24 cellular contexts compared by ENCODE assay signal in genomic region chr13:94115054-94115453, GRCh38.
DNase-seq lines count a peak whose midpoint lies in the region; ATAC-seq and TF ChIP-seq lines count a peak whose summit lies in the region.
"Had no signal": no experiment of that assay in that cellular context is flagged by ENCODE, and none has a peak within 500 bp of the region (broad histone marks: within the 10 kb centered on the region; RNA-seq: fewer than 3 reads in every experiment).

No MANE protein-coding gene starts in this region.

- H2BK120ac ChIP-seq in neuronal stem cell (ENCODE audit: low read depth, low read length): no peak overlapping the region

- peaks cover 0 to 4% of the 10 kb centered on the region in 2 donors for H3K4me1 ChIP-seq in neuronal stem cell (ENCODE audit: control insufficient read depth in 2 of 2, insufficient read depth in 1 of 2, low read depth in 1 of 2, low read length in 2 of 2)
- H3K4me1 ChIP-seq: A549, adrenal gland, gastrocnemius medialis, SJSA1, suprapubic skin had no signal

- H3K36me3 ChIP-seq in neuronal stem cell (replicated peaks in 1 of 2; ENCODE audit: control insufficient read depth in 2 of 2, insufficient read depth in 2 of 2, low read length in 2 of 2): no peaks in the 10 kb centered on the region
- H3K36me3 ChIP-seq: adrenal gland, gastrocnemius medialis, SJSA1, suprapubic skin had no signal

- H3K4me3 ChIP-seq in Jurkat, Clone E6-1 (ENCODE audit: low read length): no peak overlapping the region
- H3K4me3 ChIP-seq in astrocyte of the spinal cord (ENCODE audit: low read depth, low read length): no peak overlapping the region
- no peak overlapping the region for H3K4me3 ChIP-seq in neuronal stem cell (ENCODE audit: low read length in 2 of 2)
- H3K4me3 ChIP-seq: A549, adrenal gland, gastrocnemius medialis, SJSA1, suprapubic skin had no signal

- no CpG with 5 or more reads among the region's 1 CpG for WGBS in neuronal stem cell (ENCODE audit: extremely low coverage in 2 of 2, insufficient read length in 2 of 2, insufficient replicate concordance in 1 of 2), 2 donors

- H4K91ac ChIP-seq in neuronal stem cell (ENCODE audit: low read depth, low read length, poor library complexity): no peak overlapping the region

- no peak overlapping the region for H2BK12ac ChIP-seq in neuronal stem cell (ENCODE audit: low read length)

- DNase-seq in NCI-H1417 (lab: John Stamatoyannopoulos, UW) (peak in 2 of 3 experiments; percentile 30 to 90), NCI-H1417 treated with DMSO at 0.1 percent for 48 hours (lab: John Stamatoyannopoulos, UW) (no peak), astrocyte of the spinal cord (ENCODE audit: low read depth, low spot score) (no peak), neuronal stem cell (ENCODE audit: low spot score) (no peak), cardiac septum (ENCODE audit: low spot score) (no peak)
- peak; percentile 5 for DNase-seq in Jurkat, Clone E6-1 (ENCODE audit: low read depth, low spot score)
- DNase-seq: activated CD4-positive, alpha-beta T cell treated with anti-CD3 and anti-CD28 coated beads, Interleukin-2, amount 50 U/mL, for 4 hours; activated gamma-delta T cell treated with Interleukin-2 at 50 U/mL for 16 hours; adrenal gland; C1 segment of cervical spinal cord; dermis blood vessel endothelial cell; gastrocnemius medialis; HCEC 1CT; NCI-H146; posterior cingulate gyrus; T-helper 17 cell had no signal

- no peak overlapping the region for H3K18ac ChIP-seq in neuronal stem cell (ENCODE audit: low read length)

- ATAC-seq in GM18909 (IDR thresholded peaks at IDR 0.05; ENCODE audit: poor library complexity, unreplicated experiment): no peak
- ATAC-seq in GM19455 (IDR thresholded peaks at IDR 0.05; ENCODE audit: unreplicated experiment): no peak
- ATAC-seq: A549; gastrocnemius medialis; natural killer cell treated with Interleukin-12 subunit alpha and Interleukin-12 subunit beta and Interleukin-15 and Interleukin-18, amount 100 ng/mL, for 72 hours; Panc1; stimulated activated effector memory CD8-positive, alpha-beta T cell treated with anti-CD3 and anti-CD28 coated beads, Interleukin-12 subunit alpha, Interleukin-12 subunit beta, amount 100 ng/mL, for 72 hours; T-helper 17 cell had no signal

- H3K14ac ChIP-seq in neuronal stem cell (ENCODE audit: low read length): no peak overlapping the region

- TF ChIP-seq CTCF in astrocyte of the spinal cord (IDR thresholded peaks at IDR 0.05; ENCODE audit: low read depth, low read length): peak; percentile 8

- H2BK15ac ChIP-seq in neuronal stem cell (ENCODE audit: low read length): no peak overlapping the region

- no peaks in the 10 kb centered on the region for H3K79me1 ChIP-seq in neuronal stem cell (ENCODE audit: low read depth, low read length)

- no peaks in the 10 kb centered on the region for H3K27me3 ChIP-seq in neuronal stem cell (ENCODE audit: control insufficient read depth in 3 of 3, insufficient read depth in 3 of 3, low read depth in 1 of 3, low read length in 3 of 3)
- H3K27me3 ChIP-seq: adrenal gland, gastrocnemius medialis, SJSA1, suprapubic skin had no signal

- intact Hi-C loops in cardiac septum (cut with DNase I): no loop called here

- no peaks in the 10 kb centered on the region for H3K9me3 ChIP-seq in neuronal stem cell (replicated peaks in 1 of 2; ENCODE audit: control insufficient read depth in 2 of 2, insufficient read depth in 1 of 2, low read depth in 1 of 2, low read length in 2 of 2)
- H3K9me3 ChIP-seq: A549, adrenal gland, gastrocnemius medialis, SJSA1, suprapubic skin had no signal

- no peak overlapping the region for H3K4me2 ChIP-seq in neuronal stem cell (ENCODE audit: insufficient read depth, low read length, poor library complexity, severe bottlenecking)
- H3K4me2 ChIP-seq: A549 had no signal

- no peak overlapping the region for H4K8ac ChIP-seq in neuronal stem cell (ENCODE audit: low read depth, low read length)

- in situ Hi-C loops in astrocyte of the spinal cord (cut with HindIII; ENCODE audit: low sequenced_read_pairs): no loop called here

- H3K4ac ChIP-seq in neuronal stem cell (ENCODE audit: low read length): no peak overlapping the region

- H2AK5ac ChIP-seq in neuronal stem cell (ENCODE audit: low read depth, low read length): no peak overlapping the region

- H3K23ac ChIP-seq in neuronal stem cell (ENCODE audit: low read depth, low read length, poor library complexity): no peak overlapping the region

- H3K9ac ChIP-seq in neuronal stem cell (ENCODE audit: low read depth, low read length, poor library complexity): no peak overlapping the region

- H2BK5ac ChIP-seq in neuronal stem cell (ENCODE audit: low read length): no peak overlapping the region

- peak overlapping the region; percentile 49 for H2AFZ ChIP-seq in neuronal stem cell (ENCODE audit: low read length)

- no peak overlapping the region for H3K27ac ChIP-seq in neuronal stem cell (replicated peaks; ENCODE audit: low read length)
- H3K27ac ChIP-seq: A549, adrenal gland, gastrocnemius medialis, SJSA1, suprapubic skin had no signal

Comparison
In these comparisons a context has a peak if more than half of its experiments do, and no peak if none do; other contexts are left out.
1. DNase-seq: peak in NCI-H1417 (2 of 3) and Jurkat, Clone E6-1 (single experiment); none in NCI-H1417 treated with DMSO at 0.1 percent for 48 hours (single experiment), astrocyte of the spinal cord (single experiment), neuronal stem cell (single experiment) and cardiac septum (single experiment).